ENCODE assay signal across 26 cellular contexts in genomic region chr5:40464461-40464860, GRCh38.
DNase-seq lines count a peak whose midpoint lies in the region; TF ChIP-seq lines count a peak whose summit lies in the region.
"Had no signal": no experiment of that assay in that cellular context is flagged by ENCODE, and none has a peak within 500 bp of the region (broad histone marks: within the 10 kb centered on the region; RNA-seq: fewer than 3 reads in every experiment).

No MANE protein-coding gene starts in this region.

- H3K4me3 ChIP-seq in choroid plexus epithelial cell (ENCODE audit: low read depth, low read length), result no peak overlapping the region
- H3K4me3 ChIP-seq: body of pancreas, esophagus muscularis mucosa, GM23338, pancreas, transverse colon had no signal

- no peak for TF ChIP-seq CTCF in choroid plexus epithelial cell (conservative IDR thresholded peaks at IDR 0.05; ENCODE audit: low read depth, low read length)

- DNase-seq in EL, result peak; percentile 43
- peak; percentile 60 for DNase-seq in M059J (ENCODE audit: low read depth)
- DNase-seq in choroid plexus epithelial cell (ENCODE audit: low read depth), result peak; percentile 38
- DNase-seq in lung microvascular endothelial cell (ENCODE audit: low read depth in 2 of 2), result peak; percentile 36 to 46
- no peak for DNase-seq in NCI-H526 treated with DMSO at 0.1 percent for 48 hours (lab: John Stamatoyannopoulos, UW)
- no peak for DNase-seq in epidermal melanocyte (ENCODE audit: insufficient read length, low spot score)
- DNase-seq in effector CD8-positive, alpha-beta T cell (lab: John Stamatoyannopoulos, UW), result no peak
- DNase-seq: activated gamma-delta T cell treated with Interleukin-2 at 50 U/mL for 16 hours; activated T-cell treated with anti-CD3 and anti-CD28 coated beads, Interleukin-2, amount 50 U/mL, for 24 hours; body of pancreas; C1 segment of cervical spinal cord; COR-L47; DMS53; effector memory CD8-positive, alpha-beta T cell; Karpas-422; left ventricle myocardium superior; MV-4-11; natural killer cell; NCI-H1694; pancreas; Right ventricle myocardium superior; stimulated activated CD4-positive, alpha-beta T cell treated with anti-CD3 and anti-CD28 coated beads, Interleukin-2, amount 100 ng/mL, for 24 hours; transverse colon; WERI-Rb-1 had no signal

Comparison
In these comparisons a context has a peak if more than half of its experiments do, and no peak if none do; other contexts are left out.
1. DNase-seq: peak in EL (single experiment), M059J (single experiment), choroid plexus epithelial cell (single experiment) and lung microvascular endothelial cell (2 of 2); none in NCI-H526 treated with DMSO at 0.1 percent for 48 hours (single experiment), epidermal melanocyte (single experiment) and effector CD8-positive, alpha-beta T cell (single experiment).